Comparison of ENCODE assay signal across 17 cellular contexts in the genomic region with DNA sequence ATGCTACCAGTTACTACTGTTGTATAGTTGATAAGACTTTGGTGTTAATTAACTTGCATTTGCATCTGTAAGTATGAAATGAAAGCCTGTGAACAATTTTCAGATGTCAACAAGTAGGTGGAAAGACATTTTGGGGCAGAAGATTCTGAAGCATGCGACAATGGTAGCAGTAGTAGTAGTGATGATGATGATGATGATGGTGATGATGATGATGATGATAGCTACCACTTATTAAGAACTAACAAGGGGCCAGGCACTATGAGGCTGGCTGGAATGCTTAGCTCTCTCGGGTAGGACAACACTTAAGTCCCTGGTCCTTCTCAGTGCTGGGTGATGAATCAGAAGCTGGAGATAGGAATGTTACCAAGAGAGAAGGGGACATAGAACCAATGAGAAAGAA.
DNase-seq lines count a peak whose midpoint lies in the region; ATAC-seq, FAIRE-seq and TF ChIP-seq lines count a peak whose summit lies in the region.
"Had no signal": no experiment of that assay in that cellular context is flagged by ENCODE, and none has a peak within 500 bp of the region (broad histone marks: within the 10 kb centered on the region; RNA-seq: fewer than 3 reads in every experiment).

No MANE protein-coding gene starts in this region.

- TF ChIP-seq RAD21 in HepG2 (CRISPR knock-in tag; IDR thresholded peaks at IDR 0.05), result no peak

- no peaks in the 10 kb centered on the region for H4K20me1 ChIP-seq in HepG2 (ENCODE audit: insufficient read depth, low read length)
- H4K20me1 ChIP-seq in PC-3 (ENCODE audit: low read length), result no peaks in the 10 kb centered on the region

- no peak for FAIRE-seq in HepG2 (lab: Jason Lieb, UNC)
- FAIRE-seq: G401.6, GM12892, H54 had no signal

- WGBS in HepG2 (ENCODE audit: low lambda C conversion rate), result 5% methylated on average over 2 of the region's 2 CpGs
- WGBS in right lobe of liver (ENCODE audit: insufficient coverage, low coverage, low lambda C conversion rate, missing lambda C conversion rate), result 75% methylated on average over 2 of the region's 2 CpGs

- no peaks in the 10 kb centered on the region for H3F3A ChIP-seq in PC-3 (ENCODE audit: low read length, unreplicated experiment)

- no peak overlapping the region for H3K4me2 ChIP-seq in HepG2 (ENCODE audit: low read depth, low read length)
- peak overlapping the region; percentile 65; the same call in 1 of the 2 replicates for H3K4me2 ChIP-seq in PC-3 (ENCODE audit: low read length)

- in situ Hi-C loops in HepG2 (cut with HindIII; ENCODE audit: extremely low pct_ligation_motif_present, low pct_unique_long_range_greater_than_20kb), result no loop called here

- peaks cover 7% of the 10 kb centered on the region for H3K27me3 Mint-ChIP-seq in neural crest cell (ENCODE audit: low read depth)
- no peaks in the 10 kb centered on the region for H3K27me3 Mint-ChIP-seq in Caco-2 (ENCODE audit: insufficient read depth, unreplicated experiment)
- H3K27me3 Mint-ChIP-seq: CD4-positive, alpha-beta memory T cell had no signal

- H3K4me1 Mint-ChIP-seq in neural crest cell (no peaks in the 10 kb centered on the region), Caco-2 (ENCODE audit: low read depth, unreplicated experiment) (peaks cover 7% of the 10 kb centered on the region)
- H3K4me1 Mint-ChIP-seq: CD4-positive, alpha-beta memory T cell had no signal

- H3K4me3 ChIP-seq in HepG2 (replicated peaks in 1 of 3; ENCODE audit: insufficient read depth in 1 of 3, low read depth in 2 of 3, low read length in 3 of 3), result no peak overlapping the region
- H3K4me3 ChIP-seq in right lobe of liver, result no peak overlapping the region
- no peak overlapping the region for H3K4me3 ChIP-seq in PC-3 (ENCODE audit: low read length)
- no peak overlapping the region for H3K4me3 ChIP-seq in Caco-2 (ENCODE audit: low read depth, low read length)

- H3K27me3 ChIP-seq in HepG2 (ENCODE audit: control insufficient read depth in 1 of 2, insufficient read depth in 2 of 2, low read length in 2 of 2), result no peaks in the 10 kb centered on the region
- no peaks in the 10 kb centered on the region for H3K27me3 ChIP-seq in right lobe of liver
- no peaks in the 10 kb centered on the region for H3K27me3 ChIP-seq in PC-3 (ENCODE audit: low read length)
- no peaks in the 10 kb centered on the region for H3K27me3 ChIP-seq in Caco-2 (replicated peaks; ENCODE audit: control insufficient read depth, insufficient read depth, low read length)

- intact Hi-C loops in HepG2 (cut with micrococcal nuclease; ENCODE audit: unreplicated experiment) (no loop called here), right lobe of liver (cut with DNase I) (no loop called here), PC-3 (cut with micrococcal nuclease) (no loop called here), Caco-2 (cut with micrococcal nuclease; ENCODE audit: unreplicated experiment) (no loop called here)

- H2AFZ ChIP-seq in HepG2 (ENCODE audit: low read length), result no peak overlapping the region
- no peak overlapping the region for H2AFZ ChIP-seq in PC-3 (ENCODE audit: low read length)

- no peak for TF ChIP-seq EP300 in HepG2 (IDR thresholded peaks at IDR 0.05; ENCODE audit: low read depth in 2 of 2, low read length in 2 of 2)
- TF ChIP-seq EP300 in HepG2 (CRISPR knock-in tag; IDR thresholded peaks at IDR 0.05; ENCODE audit: borderline replicate concordance), result no peak

- TF ChIP-seq CTCF in HepG2 (CRISPR knock-in tag; IDR thresholded peaks at IDR 0.05), result no peak
- TF ChIP-seq CTCF in right lobe of liver (IDR thresholded peaks at IDR 0.05), result no peak
- TF ChIP-seq CTCF in PC-3 (conservative IDR thresholded peaks at IDR 0.05; ENCODE audit: low read depth, low read length), result no peak
- TF ChIP-seq CTCF in neural crest cell (conservative IDR thresholded peaks at IDR 0.05), result no peak
- no peak for TF ChIP-seq CTCF in Caco-2 (IDR thresholded peaks at IDR 0.05; ENCODE audit: insufficient read depth in 1 of 2, low read depth in 1 of 2, low read length in 1 of 2, severe bottlenecking in 1 of 2, unreplicated experiment in 1 of 2)

- ATAC-seq in HepG2 (no peak), right lobe of liver (no peak), PC-3 (no peak)

- no peaks in the 10 kb centered on the region for H3K36me3 Mint-ChIP-seq in neural crest cell (ENCODE audit: low read depth)
- peaks cover 4% of the 10 kb centered on the region for H3K36me3 Mint-ChIP-seq in Caco-2 (ENCODE audit: insufficient read depth, unreplicated experiment)
- H3K36me3 Mint-ChIP-seq: CD4-positive, alpha-beta memory T cell had no signal

- no peaks in the 10 kb centered on the region for H3K9me3 ChIP-seq in HepG2 (ENCODE audit: low read length)
- H3K9me3 ChIP-seq in right lobe of liver, result no peaks in the 10 kb centered on the region
- no peaks in the 10 kb centered on the region for H3K9me3 ChIP-seq in PC-3 (ENCODE audit: low read length)
- H3K9me3 ChIP-seq in Caco-2, result no peaks in the 10 kb centered on the region

- no peaks in the 10 kb centered on the region for H3K9me2 ChIP-seq in PC-3 (replicated peaks; ENCODE audit: low read length)

- no TSS peak for BruUV-seq in HepG2 (replicated peaks; lab: Mats Ljungman, UMichigan)
- BruUV-seq in PC-3 (replicated peaks; lab: Mats Ljungman, UMichigan), result no TSS peak
- no TSS peak for BruUV-seq in Caco-2 (replicated peaks; lab: Mats Ljungman, UMichigan)

- H3K27ac ChIP-seq in HepG2 (ENCODE audit: extremely low read length, insufficient read depth, low read length), result no peak overlapping the region
- H3K27ac ChIP-seq in right lobe of liver, result no peak overlapping the region
- H3K27ac ChIP-seq in PC-3 (ENCODE audit: low read length), result peak overlapping the region; percentile 69; the same call in 1 of the 2 replicates

- DNase-seq in HepG2 (ENCODE audit: low spot score), result no peak
- DNase-seq in right lobe of liver, result no peak
- no peak for DNase-seq in PC-3
- DNase-seq in neural crest cell (ENCODE audit: low read depth, low spot score), result no peak
- DNase-seq in T-helper 9 cell, result no peak
- no peak for DNase-seq in Caco-2
- DNase-seq: 8988T; C1 segment of cervical spinal cord; CD4-positive, alpha-beta memory T cell; COR-L47; DMS153; DND-41; GOT3; HCEC 1CT had no signal

- H3K79me2 ChIP-seq in HepG2 (ENCODE audit: insufficient read depth, low read length) (no peaks in the 10 kb centered on the region), PC-3 (ENCODE audit: low read length) (no peaks in the 10 kb centered on the region)

- TF ChIP-seq POLR2A in HepG2 (IDR thresholded peaks at IDR 0.05; ENCODE audit: insufficient read depth in 1 of 2, low read depth in 2 of 2, low read length in 2 of 2) (no peak), right lobe of liver (IDR thresholded peaks at IDR 0.05) (no peak)

- H3K4me1 ChIP-seq in HepG2 (ENCODE audit: insufficient read depth, low read length) (no peaks in the 10 kb centered on the region), right lobe of liver (peaks cover 0 to 15% (median 3%) of the 10 kb centered on the region in 4 donors), PC-3 (ENCODE audit: insufficient read depth, low read length) (peaks cover 29% of the 10 kb centered on the region), Caco-2 (0 out of 2 replicates have a peak, but pooled peaks cover 7% of the 10 kb centered on the region)

- POLR2A ChIA-PET in HepG2 (lab: Yijun Ruan, JAX) (no interaction called here), PC-3 (lab: Charles Lee; ENCODE audit: unreplicated experiment) (interaction anchor here (0.5 to 0.6 kb wide), 2 partner anchors 18 to 356 kb away, joined by 3 to 4 read pairs; no protein-coding TSS in a partner anchor), Caco-2 (lab: Charles Lee) (no interaction called here)

- no peaks in the 10 kb centered on the region for H3K36me3 ChIP-seq in HepG2 (replicated peaks in 1 of 2; ENCODE audit: control insufficient read depth in 1 of 2, insufficient read depth in 2 of 2, low read length in 2 of 2)
- H3K36me3 ChIP-seq in right lobe of liver, result no peaks in the 10 kb centered on the region
- no peaks in the 10 kb centered on the region for H3K36me3 ChIP-seq in PC-3 (ENCODE audit: low read depth, low read length)
- no peaks in the 10 kb centered on the region for H3K36me3 ChIP-seq in Caco-2 (ENCODE audit: control insufficient read depth, insufficient read depth, low read length)

- CTCF ChIA-PET in HepG2 (lab: Yijun Ruan, JAX; ENCODE audit: low intra/inter-chr PET ratio, low total read pairs), result no interaction called here
- CTCF ChIA-PET in PC-3 (lab: Charles Lee), result interaction anchor here (0.5 kb wide), 1 partner anchor 39 kb away, joined by 9 read pairs; no protein-coding TSS in a partner anchor
- CTCF ChIA-PET in Caco-2 (lab: Charles Lee), result no interaction called here

- H3K9me3 Mint-ChIP-seq in neural crest cell, result no peaks in the 10 kb centered on the region
- H3K9me3 Mint-ChIP-seq in Caco-2 (ENCODE audit: unreplicated experiment), result no peaks in the 10 kb centered on the region

- H3K9ac ChIP-seq in HepG2 (ENCODE audit: insufficient read depth, low read depth, low read length) (no peak overlapping the region), PC-3 (ENCODE audit: low read length) (no peak overlapping the region)

- H3K4me3 Mint-ChIP-seq in neural crest cell, result no peak overlapping the region
- no peak overlapping the region for H3K4me3 Mint-ChIP-seq in Caco-2 (ENCODE audit: unreplicated experiment)
- H3K4me3 Mint-ChIP-seq: CD4-positive, alpha-beta memory T cell had no signal

- H3K27ac Mint-ChIP-seq in neural crest cell (ENCODE audit: unreplicated experiment) (peak overlapping the region; percentile 44), Caco-2 (ENCODE audit: unreplicated experiment) (no peak overlapping the region)
- H3K27ac Mint-ChIP-seq: CD4-positive, alpha-beta memory T cell had no signal

TF ChIP-seq in HepG2, 621 proteins besides CTCF, POLR2A, EP300 and RAD21 (continues in another document):
- no peak for TF ChIP-seq ZFP90 (CRISPR knock-in tag; IDR thresholded peaks at IDR 0.05; ENCODE audit: borderline replicate concordance)
- TF ChIP-seq ZNF230 (CRISPR knock-in tag; IDR thresholded peaks at IDR 0.05), result no peak
- peak; percentile 68 for TF ChIP-seq CREB1 (IDR thresholded peaks at IDR 0.05)
- no peak for TF ChIP-seq CREB1 (CRISPR knock-in tag; IDR thresholded peaks at IDR 0.05)
- TF ChIP-seq ZBTB7B (CRISPR knock-in tag; IDR thresholded peaks at IDR 0.05), result no peak
